Comparison of ENCODE assay signal across 10 cellular contexts in the genomic region with DNA sequence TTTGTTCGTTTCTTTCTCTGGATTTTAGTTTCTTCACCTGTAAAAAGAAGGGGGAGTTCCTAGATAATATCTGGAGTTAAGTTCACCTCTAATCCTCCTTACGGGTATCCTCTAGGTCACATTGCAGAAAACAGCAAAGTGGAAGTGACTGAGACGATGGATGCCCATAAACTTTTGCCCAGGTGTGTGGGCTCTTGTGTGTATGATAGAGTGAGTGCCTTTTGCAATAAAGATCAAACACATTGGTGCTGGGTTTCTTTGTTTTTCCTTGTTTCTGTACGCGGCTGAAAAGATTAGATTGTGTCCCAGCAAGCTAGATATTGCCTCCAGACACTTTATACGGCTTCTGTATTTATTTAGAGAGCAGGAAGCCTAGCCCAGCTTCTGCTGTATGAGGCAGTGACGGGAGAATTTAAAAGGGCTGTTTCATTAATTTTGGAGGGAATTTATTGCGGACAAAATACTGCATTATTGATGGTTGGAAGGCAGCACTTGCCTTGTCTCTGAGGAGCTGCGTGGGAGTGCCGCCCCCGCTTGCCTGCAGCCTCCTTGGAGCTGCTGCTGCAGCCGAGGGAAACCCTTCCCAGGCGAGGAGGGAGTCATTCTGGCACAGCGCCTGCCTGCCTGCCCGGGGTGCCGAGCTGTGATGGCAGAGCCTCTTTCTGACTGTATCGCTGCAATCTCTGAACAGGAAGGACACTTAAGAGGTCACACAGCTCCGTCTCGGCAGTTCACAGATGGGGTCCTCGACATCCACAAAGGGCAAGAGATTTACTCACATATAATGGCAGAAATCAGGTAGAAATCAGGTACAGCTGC. TPM values are rescaled to one million over a fixed set of nuclear protein-coding genes. Genes with fewer than 3 reads are reported as not detected.
DNase-seq lines count a peak whose midpoint lies in the region; ATAC-seq and TF ChIP-seq lines count a peak whose summit lies in the region.
"Had no signal": no experiment of that assay in that cellular context is flagged by ENCODE, and none has a peak within 500 bp of the region (broad histone marks: within the 10 kb centered on the region; RNA-seq: fewer than 3 reads in every experiment).

No MANE protein-coding gene starts in this region.

- peak overlapping the region in 1 of 4 donors; percentile 38 for H3K4me3 ChIP-seq in adrenal gland

- H3K9me3 Mint-ChIP-seq in type B pancreatic cell: no peaks in the 10 kb centered on the region
- H3K9me3 Mint-ChIP-seq in endothelial cell (ENCODE audit: unreplicated experiment): no peaks in the 10 kb centered on the region

- no peak overlapping the region for H3K27ac ChIP-seq in adrenal gland

- H3K4me3 Mint-ChIP-seq in type B pancreatic cell: peak overlapping the region; percentile 61
- H3K4me3 Mint-ChIP-seq in endothelial cell (ENCODE audit: unreplicated experiment): no peak overlapping the region

- TF ChIP-seq CTCF in adrenal gland (IDR thresholded peaks at IDR 0.05): no peak
- no peak for TF ChIP-seq CTCF in type B pancreatic cell (conservative IDR thresholded peaks at IDR 0.05)
- TF ChIP-seq CTCF in endothelial cell (IDR thresholded peaks at IDR 0.05; ENCODE audit: unreplicated experiment): no peak

- no peaks in the 10 kb centered on the region for H3K9me3 ChIP-seq in adrenal gland (replicated peaks in 1 of 3)

- H3K36me3 ChIP-seq in adrenal gland (replicated peaks in 1 of 2): no peaks in the 10 kb centered on the region

- H3K27ac Mint-ChIP-seq in type B pancreatic cell: no peak overlapping the region
- H3K27ac Mint-ChIP-seq in endothelial cell (ENCODE audit: unreplicated experiment): no peak overlapping the region

- H3K4me1 Mint-ChIP-seq in type B pancreatic cell (ENCODE audit: unreplicated experiment): peaks cover 13% of the 10 kb centered on the region
- H3K4me1 Mint-ChIP-seq in endothelial cell (ENCODE audit: unreplicated experiment): no peaks in the 10 kb centered on the region

- no peak for TF ChIP-seq POLR2A in adrenal gland (IDR thresholded peaks at IDR 0.05)

- ATAC-seq in GM21529 (IDR thresholded peaks at IDR 0.05; ENCODE audit: unreplicated experiment) (no peak), GM19452 (IDR thresholded peaks at IDR 0.05; ENCODE audit: unreplicated experiment) (no peak)

- intact Hi-C loops in adrenal gland (cut with DNase I): no loop called here

- DNase-seq in NCI-H2029 (lab: John Stamatoyannopoulos, UW) (peak; percentile 11), NCI-H2029 treated with DMSO at 0.1 percent for 48 hours (lab: John Stamatoyannopoulos, UW) (no peak), adrenal gland (peak; percentile 70 to 84 (median 76)), iPS-NIHi7 (ENCODE audit: extremely low spot score) (peak; percentile 39), type B pancreatic cell (ENCODE audit: extremely low spot score, unreplicated experiment) (no peak), endothelial cell (ENCODE audit: low spot score) (no peak)
- DNase-seq: activated T-cell treated with anti-CD3 and anti-CD28 coated beads for 4 hours, AML-193 had no signal

- no peaks in the 10 kb centered on the region for H3K4me1 ChIP-seq in adrenal gland (replicated peaks in 1 of 2)

- whole genome bisulfite sequencing in adrenal gland, 4 donors: 20 to 23% (median 21%) methylated on average over 13 to 20 of the region's 20 CpGs

- H3K27me3 ChIP-seq in adrenal gland: no peaks in the 10 kb centered on the region

- H3K36me3 Mint-ChIP-seq in type B pancreatic cell (no peaks in the 10 kb centered on the region), endothelial cell (ENCODE audit: low read depth, unreplicated experiment) (no peaks in the 10 kb centered on the region)

- H3K27me3 Mint-ChIP-seq in type B pancreatic cell: peaks cover 3% of the 10 kb centered on the region
- H3K27me3 Mint-ChIP-seq in endothelial cell (ENCODE audit: unreplicated experiment): peaks cover 1% of the 10 kb centered on the region

RNA-seq across cellular contexts. Expression of gene PYDC2, which starts 38.6 kb away (rescaled TPM):
- total RNA-seq in adrenal gland (10 to 100 TPM in 1 of 8 donors, not detected in 7; 63.2 TPM), type B pancreatic cell (ENCODE audit: low replicate concordance) (not detected in 2 replicates), endothelial cell (ENCODE audit: unreplicated experiment) (not detected)
- not detected for polyA plus RNA-seq in adrenal gland

Comparison
In these comparisons a context has a peak if more than half of its experiments do, and no peak if none do; other contexts are left out.
1. DNase-seq: peak in NCI-H2029 (single experiment), adrenal gland (7 of 7) and iPS-NIHi7 (single experiment); none in NCI-H2029 treated with DMSO at 0.1 percent for 48 hours (single experiment), type B pancreatic cell (single experiment) and endothelial cell (single experiment).